ENCODE assay signal across 2 cellular contexts in the genomic region with DNA sequence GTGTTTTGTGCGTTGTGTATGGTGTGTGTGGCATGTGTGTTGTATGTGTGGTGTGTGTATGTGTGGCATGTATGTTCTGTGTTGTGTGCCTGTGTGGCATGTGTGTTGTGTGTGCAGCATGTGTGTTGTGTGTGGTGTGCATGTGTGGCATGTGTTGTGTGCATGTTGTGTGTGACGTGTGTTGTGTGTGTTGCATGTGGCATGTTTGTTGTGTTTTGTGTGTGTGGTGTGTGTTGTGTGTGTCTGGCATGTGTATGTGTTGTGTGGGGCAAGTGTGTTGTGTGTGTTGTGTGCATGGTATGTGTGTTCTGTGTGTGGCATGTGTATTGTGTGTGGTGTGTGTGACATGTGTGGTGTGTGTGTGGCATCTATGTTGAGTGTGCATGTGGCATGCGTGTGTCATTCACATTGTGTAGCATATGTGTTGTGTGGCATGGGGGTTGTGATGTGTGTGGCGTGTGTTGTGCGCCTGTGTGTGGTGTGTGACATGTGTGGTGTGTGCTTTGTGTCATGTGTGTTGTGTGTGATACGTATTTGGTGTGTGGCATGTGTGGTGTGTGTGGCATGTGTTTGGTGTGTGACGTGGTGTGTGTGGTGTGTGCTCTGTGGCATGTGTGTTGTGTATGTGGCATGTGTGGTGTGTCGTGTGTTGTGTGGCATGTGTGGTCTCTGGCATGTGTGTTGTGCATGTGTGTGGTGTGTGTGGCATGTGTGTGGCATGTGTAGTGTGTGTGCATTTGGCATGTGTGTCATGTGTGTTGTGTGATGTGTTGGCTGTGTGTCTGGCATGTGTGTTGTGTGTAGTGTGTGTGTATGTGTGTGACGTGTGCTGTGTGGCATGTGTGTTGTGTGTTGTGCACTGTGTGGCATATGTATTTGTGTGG.
TF ChIP-seq lines count a peak whose summit lies in the region.

No MANE protein-coding gene starts in this region.

TF ChIP-seq in IMR-90, 13 proteins besides CTCF, POLR2A, EP300 and RAD21:
- TF ChIP-seq MXI1 (IDR thresholded peaks at IDR 0.05; ENCODE audit: borderline replicate concordance, low read depth, low read length) (no peak), MAFK (IDR thresholded peaks at IDR 0.05; ENCODE audit: low read depth, low read length) (no peak), RFX5 (IDR thresholded peaks at IDR 0.05; ENCODE audit: low read depth, low read length) (no peak), USF2 (IDR thresholded peaks at IDR 0.05; ENCODE audit: low read depth, low read length) (no peak), SMC3 (IDR thresholded peaks at IDR 0.05; ENCODE audit: low read depth, low read length) (no peak), BHLHE40 (IDR thresholded peaks at IDR 0.05; ENCODE audit: low read depth, low read length) (no peak), CEBPB (IDR thresholded peaks at IDR 0.05; ENCODE audit: low read depth, low read length) (no peak), CHD1 (IDR thresholded peaks at IDR 0.05; ENCODE audit: low read depth, low read length) (no peak), MAZ (IDR thresholded peaks at IDR 0.05; ENCODE audit: borderline replicate concordance, low read depth, low read length) (no peak), FOS (IDR thresholded peaks at IDR 0.05; ENCODE audit: low read depth, low read length) (no peak)
- TF ChIP-seq, protein P1, sequence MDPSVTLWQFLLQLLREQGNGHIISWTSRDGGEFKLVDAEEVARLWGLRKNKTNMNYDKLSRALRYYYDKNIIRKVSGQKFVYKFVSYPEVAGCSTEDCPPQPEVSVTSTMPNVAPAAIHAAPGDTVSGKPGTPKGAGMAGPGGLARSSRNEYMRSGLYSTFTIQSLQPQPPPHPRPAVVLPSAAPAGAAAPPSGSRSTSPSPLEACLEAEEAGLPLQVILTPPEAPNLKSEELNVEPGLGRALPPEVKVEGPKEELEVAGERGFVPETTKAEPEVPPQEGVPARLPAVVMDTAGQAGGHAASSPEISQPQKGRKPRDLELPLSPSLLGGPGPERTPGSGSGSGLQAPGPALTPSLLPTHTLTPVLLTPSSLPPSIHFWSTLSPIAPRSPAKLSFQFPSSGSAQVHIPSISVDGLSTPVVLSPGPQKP (IDR thresholded peaks at IDR 0.05; ENCODE audit: borderline replicate concordance, low read depth, low read length), result no peak

TF ChIP-seq in H1, 55 proteins besides CTCF, POLR2A, EP300 and RAD21:
- TF ChIP-seq RBBP5 (IDR thresholded peaks at IDR 0.05; ENCODE audit: borderline replicate concordance, low read depth, low read length) (no peak), TBP (IDR thresholded peaks at IDR 0.05; ENCODE audit: low read depth, low read length) (no peak)
